In genomic region chr3:171556133-171556532, GRCh38 we compare ENCODE assay signal across 20 cellular contexts.
A peak's percentile ranks its signal among the peaks of the same experiment; 100 is the strongest.
DNase-seq lines count a peak whose midpoint lies in the region; ATAC-seq and TF ChIP-seq lines count a peak whose summit lies in the region.
"Had no signal": no experiment of that assay in that cellular context is flagged by ENCODE, and none has a peak within 500 bp of the region (broad histone marks: within the 10 kb centered on the region; RNA-seq: fewer than 3 reads in every experiment).

No MANE protein-coding gene starts in this region.

- H3K36me3 ChIP-seq in BE2C, result no peaks in the 10 kb centered on the region
- H3K36me3 ChIP-seq in left ventricle myocardium inferior, result no peaks in the 10 kb centered on the region
- H3K36me3 ChIP-seq: esophagus muscularis mucosa, tibial artery had no signal

- H3K4me1 Mint-ChIP-seq in stimulated activated effector memory CD8-positive, alpha-beta T cell treated with anti-CD3 and anti-CD28 coated beads, Interleukin-12 subunit alpha, Interleukin-12 subunit beta, amount 100 ng/mL, for 72 hours, result peaks cover 3% of the 10 kb centered on the region
- H3K4me1 Mint-ChIP-seq: activated B cell treated with CpG ODN at 0.5 μM for 24 hours had no signal

- H3K9me3 ChIP-seq in BE2C (no peaks in the 10 kb centered on the region), left ventricle myocardium inferior (replicated peaks) (no peaks in the 10 kb centered on the region)
- H3K9me3 ChIP-seq: esophagus muscularis mucosa, tibial artery had no signal

- no peaks in the 10 kb centered on the region for H3K36me3 Mint-ChIP-seq in stimulated activated effector memory CD8-positive, alpha-beta T cell treated with anti-CD3 and anti-CD28 coated beads, Interleukin-12 subunit alpha, Interleukin-12 subunit beta, amount 100 ng/mL, for 72 hours
- H3K36me3 Mint-ChIP-seq: activated naive CD4-positive, alpha-beta T cell treated with anti-CD3 and anti-CD28 coated beads, Interleukin-2, amount 50 U/mL, for 24 hours had no signal

- no peak overlapping the region for H3K27ac Mint-ChIP-seq in stimulated activated effector memory CD8-positive, alpha-beta T cell treated with anti-CD3 and anti-CD28 coated beads, Interleukin-12 subunit alpha, Interleukin-12 subunit beta, amount 100 ng/mL, for 72 hours
- H3K27ac Mint-ChIP-seq: activated B cell treated with CpG ODN at 0.5 μM for 24 hours; activated naive CD4-positive, alpha-beta T cell treated with anti-CD3 and anti-CD28 coated beads, Interleukin-2, amount 50 U/mL, for 24 hours; activated T-cell treated with anti-CD3 and anti-CD28 coated beads, Interleukin-2, amount 50 U/mL, for 72 hours; H9 had no signal

- TF ChIP-seq CTCF in BE2C (IDR thresholded peaks at IDR 0.05; ENCODE audit: low read depth, low read length) (no peak), left ventricle myocardium inferior (IDR thresholded peaks at IDR 0.05; ENCODE audit: borderline replicate concordance) (no peak)

- peak overlapping the region; percentile 41 for H3K4me3 ChIP-seq in BE2C (ENCODE audit: low read depth, low read length)
- H3K4me3 ChIP-seq in left ventricle myocardium inferior, result no peak overlapping the region
- H3K4me3 ChIP-seq: esophagus muscularis mucosa, tibial artery had no signal

- H3K27ac ChIP-seq in left ventricle myocardium inferior (replicated peaks), result no peak overlapping the region
- H3K27ac ChIP-seq: esophagus muscularis mucosa, tibial artery had no signal

- ATAC-seq in SK-N-SH treated with all-trans-retinoic acid at 6 μM for 48 hours (peak; percentile 24; the same call in 1 of the 3 replicates), GM18519 (IDR thresholded peaks at IDR 0.05; ENCODE audit: low FRiP score, unreplicated experiment) (no peak)
- ATAC-seq in stimulated activated effector memory CD8-positive, alpha-beta T cell treated with anti-CD3 and anti-CD28 coated beads, Interleukin-12 subunit alpha, Interleukin-12 subunit beta, amount 100 ng/mL, for 72 hours, result no peak
- ATAC-seq: activated T-cell treated with anti-CD3 and anti-CD28 coated beads, Interleukin-2, amount 50 U/mL, for 72 hours; left lobe of liver had no signal

- DNase-seq in BE2C (peak; percentile 68), DMS79 (lab: John Stamatoyannopoulos, UW) (peak; percentile 71), left ventricle myocardium inferior (peak; percentile 36), DMS153 (lab: John Stamatoyannopoulos, UW) (no peak)
- no peak for DNase-seq in stimulated activated effector memory CD8-positive, alpha-beta T cell treated with anti-CD3 and anti-CD28 coated beads, Interleukin-12 subunit alpha, Interleukin-12 subunit beta, amount 100 ng/mL, for 72 hours (ENCODE audit: low spot score in 2 of 2)
- DNase-seq: activated B cell treated with CpG ODN at 0.5 μM for 24 hours; activated CD8-positive, alpha-beta memory T cell treated with anti-CD3 and anti-CD28 coated beads for 24 hours; activated T-cell treated with anti-CD3 and anti-CD28 coated beads, Interleukin-2, amount 50 U/mL, for 72 hours; effector CD8-positive, alpha-beta T cell; GF-D8; H9; SHP77 treated with DMSO at 0.1 percent for 48 hours; stimulated activated naive CD4-positive, alpha-beta T cell; tibial artery had no signal

- H3K4me1 ChIP-seq in BE2C, result peaks cover 20% of the 10 kb centered on the region
- H3K4me1 ChIP-seq in left ventricle myocardium inferior, result peaks cover 20% of the 10 kb centered on the region
- H3K4me1 ChIP-seq: tibial artery had no signal

- no peaks in the 10 kb centered on the region for H3K9me3 Mint-ChIP-seq in stimulated activated effector memory CD8-positive, alpha-beta T cell treated with anti-CD3 and anti-CD28 coated beads, Interleukin-12 subunit alpha, Interleukin-12 subunit beta, amount 100 ng/mL, for 72 hours
- H3K9me3 Mint-ChIP-seq: activated B cell treated with CpG ODN at 0.5 μM for 24 hours; activated naive CD4-positive, alpha-beta T cell treated with anti-CD3 and anti-CD28 coated beads, Interleukin-2, amount 50 U/mL, for 24 hours; activated T-cell treated with anti-CD3 and anti-CD28 coated beads, Interleukin-2, amount 50 U/mL, for 72 hours; H9 had no signal

- no peak overlapping the region for H3K4me3 Mint-ChIP-seq in stimulated activated effector memory CD8-positive, alpha-beta T cell treated with anti-CD3 and anti-CD28 coated beads, Interleukin-12 subunit alpha, Interleukin-12 subunit beta, amount 100 ng/mL, for 72 hours
- H3K4me3 Mint-ChIP-seq: activated B cell treated with CpG ODN at 0.5 μM for 24 hours; activated naive CD4-positive, alpha-beta T cell treated with anti-CD3 and anti-CD28 coated beads, Interleukin-2, amount 50 U/mL, for 24 hours; activated T-cell treated with anti-CD3 and anti-CD28 coated beads, Interleukin-2, amount 50 U/mL, for 72 hours; H9; T-helper 1 cell treated with Interleukin-12 subunit alpha and Interleukin-12 subunit beta and Interleukin-4 antibody, amounts not matched to agents 30 μg/mL and 1 μg/mL, for 36 hours had no signal

- intact Hi-C loops in left ventricle myocardium inferior (cut with micrococcal nuclease), result loop anchor here (10.0 kb wide), 1 partner anchor 91 kb away; the partner anchor contains the start of gene TNIK

- H3K27me3 ChIP-seq in BE2C (no peaks in the 10 kb centered on the region), left ventricle myocardium inferior (ENCODE audit: low read depth) (no peaks in the 10 kb centered on the region)
- H3K27me3 ChIP-seq: esophagus muscularis mucosa, tibial artery had no signal

TF ChIP-seq in SK-N-SH treated with all-trans-retinoic acid at 6 μM for 48 hours, 23 proteins besides CTCF, POLR2A, EP300 and RAD21:
- no peak for TF ChIP-seq TOX (CRISPR knock-in tag; IDR thresholded peaks at IDR 0.05; ENCODE audit: borderline replicate concordance)
- no peak for TF ChIP-seq SNAI2 (CRISPR knock-in tag; IDR thresholded peaks at IDR 0.05)
- TF ChIP-seq TCF4 (CRISPR knock-in tag; IDR thresholded peaks at IDR 0.05; ENCODE audit: borderline replicate concordance), result no peak
- no peak for TF ChIP-seq ZNF8 (CRISPR knock-in tag; IDR thresholded peaks at IDR 0.05)
- no peak for TF ChIP-seq CREB5 (CRISPR knock-in tag; IDR thresholded peaks at IDR 0.05; ENCODE audit: low read depth)
- TF ChIP-seq BACH2 (CRISPR knock-in tag; IDR thresholded peaks at IDR 0.05; ENCODE audit: borderline replicate concordance), result no peak
- TF ChIP-seq ZC3H10 (CRISPR knock-in tag; IDR thresholded peaks at IDR 0.05), result no peak
- TF ChIP-seq RARB (CRISPR knock-in tag; IDR thresholded peaks at IDR 0.05), result no peak
- no peak for TF ChIP-seq CSDC2 (CRISPR knock-in tag; IDR thresholded peaks at IDR 0.05)
- no peak for TF ChIP-seq ZFP30 (CRISPR knock-in tag; IDR thresholded peaks at IDR 0.05)
- TF ChIP-seq TSHZ2 (CRISPR knock-in tag; IDR thresholded peaks at IDR 0.05), result no peak

Comparison
In these comparisons a context has a peak if more than half of its experiments do, and no peak if none do; other contexts are left out.
1. DNase-seq: peak in BE2C (single experiment), DMS79 (single experiment) and left ventricle myocardium inferior (single experiment); none in DMS153 (single experiment) and stimulated activated effector memory CD8-positive, alpha-beta T cell treated with anti-CD3 and anti-CD28 coated beads, Interleukin-12 subunit alpha, Interleukin-12 subunit beta, amount 100 ng/mL, for 72 hours (0 of 2).